26 cellular contexts compared by ENCODE assay signal in the genomic region with DNA sequence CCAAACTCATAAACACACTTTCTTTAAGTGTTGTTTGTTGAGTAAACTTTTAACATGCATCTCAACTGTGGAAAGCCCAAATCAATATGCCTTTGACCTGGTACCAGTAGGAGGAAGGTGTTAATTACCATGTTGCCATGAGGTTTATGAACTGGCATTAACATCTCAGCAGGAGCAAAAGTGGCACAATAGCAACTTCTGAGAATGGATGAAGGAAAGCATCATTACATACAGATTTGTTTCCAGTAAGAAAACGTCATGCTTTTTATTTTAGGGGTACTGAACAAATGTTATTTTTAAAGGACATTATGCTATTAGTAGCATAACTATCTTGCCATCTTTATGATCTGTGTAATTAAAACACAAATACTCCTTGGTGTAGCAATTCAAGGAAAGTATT. TPM values are rescaled to one million over a fixed set of nuclear protein-coding genes. Genes with fewer than 3 reads are reported as not detected.
"Had no signal": no experiment of that assay in that cellular context is flagged by ENCODE, and none has a peak within 500 bp of the region (broad histone marks: within the 10 kb centered on the region; RNA-seq: fewer than 3 reads in every experiment).

No MANE protein-coding gene starts in this region.

- H3K4me3 ChIP-seq: heart right ventricle, spleen, thoracic aorta, transverse colon had no signal

- H3K9me3 Mint-ChIP-seq: naive thymus-derived CD4-positive, alpha-beta T cell; nephron progenitor cell; stimulated activated memory B cell treated with anti-CD40 and anti-IgM and Interleukin-4, amounts not matched to agents 10 μg/mL and 1 μg/mL and 100 μg/mL, for 72 hours; stimulated activated naive CD8-positive, alpha-beta T cell treated with anti-CD3 and anti-CD28 coated beads, Interleukin-15, Interleukin-2, amounts not matched to agents 100 ng/mL and 50 ng/mL, for 24 hours had no signal

- H3K27ac ChIP-seq: heart right ventricle, spleen, thoracic aorta, transverse colon had no signal

- H3K27me3 ChIP-seq: spleen had no signal

- H3K36me3 ChIP-seq: heart right ventricle, spleen, thoracic aorta, transverse colon had no signal

- H3K27me3 Mint-ChIP-seq: stimulated activated memory B cell treated with anti-CD40 and anti-IgM and Interleukin-4, amounts not matched to agents 10 μg/mL and 1 μg/mL and 100 μg/mL, for 72 hours had no signal

- H3K27ac Mint-ChIP-seq: naive thymus-derived CD4-positive, alpha-beta T cell; nephron progenitor cell; stimulated activated memory B cell treated with anti-CD40 and anti-IgM and Interleukin-4, amounts not matched to agents 10 μg/mL and 1 μg/mL and 100 μg/mL, for 72 hours; stimulated activated naive CD8-positive, alpha-beta T cell treated with anti-CD3 and anti-CD28 coated beads, Interleukin-15, Interleukin-2, amounts not matched to agents 100 ng/mL and 50 ng/mL, for 24 hours had no signal

- H3K4me1 ChIP-seq: heart right ventricle, spleen, transverse colon had no signal

- ATAC-seq: esophagus mucosa; heart right ventricle; left lobe of liver; naive thymus-derived CD4-positive, alpha-beta T cell; sciatic nerve; stimulated activated memory B cell treated with anti-CD40 and anti-IgM and Interleukin-4, amounts not matched to agents 10 μg/mL and 1 μg/mL and 100 μg/mL, for 72 hours had no signal

- H3K4me3 Mint-ChIP-seq: naive thymus-derived CD4-positive, alpha-beta T cell; nephron progenitor cell; stimulated activated memory B cell treated with anti-CD40 and anti-IgM and Interleukin-4, amounts not matched to agents 10 μg/mL and 1 μg/mL and 100 μg/mL, for 72 hours; stimulated activated naive CD8-positive, alpha-beta T cell treated with anti-CD3 and anti-CD28 coated beads, Interleukin-15, Interleukin-2, amounts not matched to agents 100 ng/mL and 50 ng/mL, for 24 hours had no signal

- DNase-seq: effector memory CD4-positive, alpha-beta T cell; heart right ventricle; hypothalamus; kidney glomerular epithelial cell; mammary epithelial cell; naive thymus-derived CD4-positive, alpha-beta T cell; nephron progenitor cell; posterior cingulate gyrus; spleen; stimulated activated CD4-positive, alpha-beta T cell treated with anti-CD3 and anti-CD28 coated beads, Interleukin-15, amount 100 ng/mL, for 24 hours; stimulated activated CD4-positive, alpha-beta T cell treated with anti-CD3 and anti-CD28 coated beads, Interleukin-1b, Interleukin-23, amount 100 ng/mL, for 48 hours; stimulated activated CD4-positive, alpha-beta T cell treated with anti-CD3 and anti-CD28 coated beads, Interleukin-4, amount 100 ng/mL, for 24 hours; transverse colon had no signal

- H3K4me1 Mint-ChIP-seq: stimulated activated memory B cell treated with anti-CD40 and anti-IgM and Interleukin-4, amounts not matched to agents 10 μg/mL and 1 μg/mL and 100 μg/mL, for 72 hours had no signal

- H3K36me3 Mint-ChIP-seq: naive thymus-derived CD4-positive, alpha-beta T cell; stimulated activated memory B cell treated with anti-CD40 and anti-IgM and Interleukin-4, amounts not matched to agents 10 μg/mL and 1 μg/mL and 100 μg/mL, for 72 hours had no signal

RNA-seq across cellular contexts. Expression of a gene that starts 51.1 kb away (rescaled TPM):
- total RNA-seq: esophagus mucosa; fibroblast of lung; heart right ventricle; left lobe of liver; lower leg skin; mammary epithelial cell; mesenteric fat pad; naive thymus-derived CD4-positive, alpha-beta T cell; omental fat pad; pulmonary artery endothelial cell; skeletal muscle tissue; thoracic aorta; transverse colon; ureter had no signal
- polyA plus RNA-seq: fibroblast of lung; heart right ventricle; naive thymus-derived CD4-positive, alpha-beta T cell; spleen had no signal
